ENCODE assay signal across 8 cellular contexts in genomic region chr16:89723279-89724250, GRCh38. TPM values are rescaled to one million over a fixed set of nuclear protein-coding genes. Genes with fewer than 3 reads are reported as not detected.
DNase-seq lines count a peak whose midpoint lies in the region; ATAC-seq and TF ChIP-seq lines count a peak whose summit lies in the region.

No MANE protein-coding gene starts in this region.

- H3K9me3 ChIP-seq in CD8-positive, alpha-beta T cell (ENCODE audit: low read length), result no peaks in the 10 kb centered on the region
- H3K9me3 ChIP-seq in mucosa of descending colon (no peaks in the 10 kb centered on the region), testis (no peaks in the 10 kb centered on the region), trophoblast cell (ENCODE audit: insufficient read depth, low read depth, low read length) (peaks cover 8% of the 10 kb centered on the region)

- peaks cover 9% of the 10 kb centered on the region for H3K79me2 ChIP-seq in trophoblast cell (ENCODE audit: control insufficient read depth, insufficient read depth, low read length, poor library complexity)

- peaks cover 38% of the 10 kb centered on the region for H3K36me3 ChIP-seq in CD8-positive, alpha-beta T cell (ENCODE audit: insufficient read depth, low read length)
- H3K36me3 ChIP-seq in mucosa of descending colon (ENCODE audit: low read depth) (no peaks in the 10 kb centered on the region), testis (ENCODE audit: low read depth, missing control alignments) (no peaks in the 10 kb centered on the region), trophoblast cell (ENCODE audit: control insufficient read depth in 1 of 2, insufficient read depth in 2 of 2, low read length in 2 of 2) (peaks cover 29 to 34% of the 10 kb centered on the region in 2 experiments)

- no peak for TF ChIP-seq POLR2A in testis (IDR thresholded peaks at IDR 0.05)

- H4K91ac ChIP-seq in trophoblast cell (ENCODE audit: low read depth, low read length), result no peak overlapping the region

- no peak overlapping the region for H2AK5ac ChIP-seq in trophoblast cell (ENCODE audit: low read length)

- TF ChIP-seq CTCF in CD8-positive, alpha-beta T cell (IDR thresholded peaks at IDR 0.05), result no peak
- TF ChIP-seq CTCF in mucosa of descending colon (IDR thresholded peaks at IDR 0.05) (no peak), testis (IDR thresholded peaks at IDR 0.05) (no peak)

- no peaks in the 10 kb centered on the region for H3K27me3 Mint-ChIP-seq in CD8-positive, alpha-beta T cell (ENCODE audit: low read depth)

- H2BK120ac ChIP-seq in trophoblast cell (ENCODE audit: insufficient read depth, low read length, poor library complexity), result no peak overlapping the region

- peak overlapping the region; percentile 99 for H3K27ac Mint-ChIP-seq in CD8-positive, alpha-beta T cell

- peaks cover 48% of the 10 kb centered on the region for H3K4me1 Mint-ChIP-seq in CD8-positive, alpha-beta T cell (ENCODE audit: low read depth)

- peaks cover 14% of the 10 kb centered on the region for H3K79me1 ChIP-seq in trophoblast cell (ENCODE audit: low read length)

- no peak overlapping the region for H4K8ac ChIP-seq in trophoblast cell (ENCODE audit: low read depth, low read length)

- H3K27me3 ChIP-seq in CD8-positive, alpha-beta T cell (ENCODE audit: insufficient read depth, low read length), result no peaks in the 10 kb centered on the region
- H3K27me3 ChIP-seq in testis (no peaks in the 10 kb centered on the region), trophoblast cell (ENCODE audit: insufficient read depth, low read length) (no peaks in the 10 kb centered on the region)

- H3K4me2 ChIP-seq in trophoblast cell (ENCODE audit: low read length), result no peak overlapping the region

- H3K18ac ChIP-seq in trophoblast cell (ENCODE audit: low read length), result no peak overlapping the region

- POLR2A ChIA-PET in CD8-positive, alpha-beta T cell (lab: Charles Lee), result interaction anchor here (0.9 to 5.0 kb wide), 15 partner anchors 8 to 137 kb away, joined by 3 to 114 read pairs (median 6); partner anchors contain the start of gene SPATA2L

- no peak overlapping the region for H3K4ac ChIP-seq in trophoblast cell (ENCODE audit: low read depth, low read length)

- peaks cover 38% of the 10 kb centered on the region for H3K36me3 Mint-ChIP-seq in CD8-positive, alpha-beta T cell

- H3K4me3 ChIP-seq in CD8-positive, alpha-beta T cell (ENCODE audit: low read depth, low read length), result peak overlapping the region; percentile 98
- no peak overlapping the region for H3K4me3 ChIP-seq in mucosa of descending colon
- no peak overlapping the region for H3K4me3 ChIP-seq in testis
- no peak overlapping the region for H3K4me3 ChIP-seq in trophoblast cell (ENCODE audit: low read depth, low read length)

- H3K23ac ChIP-seq in trophoblast cell (ENCODE audit: low read length), result no peak overlapping the region

- H3K14ac ChIP-seq in trophoblast cell (ENCODE audit: low read length), result no peak overlapping the region

- WGBS in testis, 2 donors, result 54 to 79% methylated on average over 17 to 28 of the region's 30 CpGs
- no CpG with 5 or more reads among the region's 30 CpGs for WGBS in trophoblast cell (ENCODE audit: extremely low coverage, insufficient coverage, insufficient read length)

- no peak overlapping the region for H4K12ac ChIP-seq in trophoblast cell (ENCODE audit: low read depth, low read length)

- peak overlapping the region; percentile 96 for H3K27ac ChIP-seq in CD8-positive, alpha-beta T cell (ENCODE audit: low read depth, low read length)
- H3K27ac ChIP-seq in caudate nucleus (ENCODE audit: low read depth, low read length) (peak overlapping the region; percentile 99), testis (no peak overlapping the region), trophoblast cell (ENCODE audit: low read depth, low read length) (no peak overlapping the region)

- H3K4me3 Mint-ChIP-seq in CD8-positive, alpha-beta T cell, result peak overlapping the region; percentile 96

- no peaks in the 10 kb centered on the region for H3K9me3 Mint-ChIP-seq in CD8-positive, alpha-beta T cell

- intact Hi-C loops in CD8-positive, alpha-beta T cell (cut with DNase I, micrococcal nuclease), result loop anchor here (1.0 to 2.0 kb wide), 2 partner anchors 14 to 61 kb away; no protein-coding TSS in a partner anchor
- intact Hi-C loops in mucosa of descending colon (cut with DNase I, micrococcal nuclease) (loop anchor here in 1 of 2 donors (5.0 kb wide), 1 partner anchor 39 kb away; no protein-coding TSS in a partner anchor), testis (cut with DNase I; ENCODE audit: low total_unique reads) (no loop called here)

- DNase-seq in CD8-positive, alpha-beta T cell, result peak; percentile 74 to 94 (median 87)
- peak; percentile 62 for DNase-seq in activated CD4-positive, alpha-beta T cell treated with anti-CD3 and anti-CD28 coated beads for 1 hour
- peak in 60 of 61 donors; percentile 27 to 99 (median 94) for DNase-seq in caudate nucleus (lab: John Stamatoyannopoulos, UW)
- DNase-seq in mucosa of descending colon, result peak; percentile 40 to 79 (median 64)
- DNase-seq in testis, result peak; percentile 64
- DNase-seq in trophoblast cell, result no peak
- no peak for DNase-seq in retina

- no peak overlapping the region for H3K9ac ChIP-seq in trophoblast cell (ENCODE audit: low read length)

- H2AFZ ChIP-seq in trophoblast cell (ENCODE audit: insufficient read depth, low read length, poor library complexity), result no peak overlapping the region

- CTCF ChIA-PET in CD8-positive, alpha-beta T cell (lab: Charles Lee), result interaction anchor here (0.6 to 5.5 kb wide), 13 partner anchors 10 to 150 kb away, joined by 3 to 33 read pairs (median 5); partner anchors contain the start of genes FANCA, SPATA2L and TCF25

- no peak overlapping the region for H2BK5ac ChIP-seq in trophoblast cell (ENCODE audit: low read depth, low read length, poor library complexity)

- ATAC-seq in CD8-positive, alpha-beta T cell, result peak; percentile 55
- no peak for ATAC-seq in mucosa of descending colon
- ATAC-seq in HG03159 (IDR thresholded peaks at IDR 0.05; ENCODE audit: unreplicated experiment), result no peak

- no peak overlapping the region for H2BK12ac ChIP-seq in trophoblast cell (ENCODE audit: low read length)

- H3K4me1 ChIP-seq in CD8-positive, alpha-beta T cell (ENCODE audit: insufficient read depth, low read length), result peaks cover 60% of the 10 kb centered on the region
- H3K4me1 ChIP-seq in mucosa of descending colon (ENCODE audit: low read depth) (peaks cover 32% of the 10 kb centered on the region), testis (peaks cover 25% of the 10 kb centered on the region), trophoblast cell (ENCODE audit: control insufficient read depth in 1 of 2, insufficient read depth in 2 of 2, low read length in 2 of 2) (peaks cover 8 to 13% of the 10 kb centered on the region in 2 experiments)

RNA-seq across cellular contexts. Expression of gene ZNF276, which starts 2.2 kb away (rescaled TPM):
- 100 to 1,000 TPM; 127 to 130 TPM for total RNA-seq in CD8-positive, alpha-beta T cell
- total RNA-seq in mucosa of descending colon (10 to 100 TPM; 30.5 to 50.4 (median 31.6) TPM), testis (10 to 100 TPM; 37.8 to 48.4 TPM)
- polyA plus RNA-seq in testis (ENCODE audit: insufficient read depth, low read depth, low replicate concordance), result 31.0 TPM
- 5.9 and 6.3 TPM in 2 replicates for polyA plus RNA-seq in trophoblast cell (2013)

RNA-seq across cellular contexts. Expression of gene VPS9D1, which starts 2.9 kb away (rescaled TPM):
- 10 to 100 TPM; 15.7 to 15.9 TPM for total RNA-seq in CD8-positive, alpha-beta T cell
- 10 to 100 TPM; 15.3 to 20.6 (median 16.4) TPM for total RNA-seq in mucosa of descending colon
- 10 to 100 TPM; 22.4 to 25.0 TPM for total RNA-seq in testis
- polyA plus RNA-seq in testis (ENCODE audit: insufficient read depth, low read depth, low replicate concordance), result 26.9 TPM
- polyA plus RNA-seq in trophoblast cell (2013), result 4.8 TPM in 2 replicates

RNA-seq across cellular contexts. Expression of gene SPATA2L, which starts 22.1 kb away (rescaled TPM):
- total RNA-seq in CD8-positive, alpha-beta T cell, result 10 to 100 TPM; 26.5 to 28.6 TPM
- 10 to 100 TPM; 12.5 to 21.7 (median 14.4) TPM for total RNA-seq in mucosa of descending colon
- 10 to 100 TPM; 13.9 to 14.4 TPM for total RNA-seq in testis
- polyA plus RNA-seq in testis (ENCODE audit: insufficient read depth, low read depth, low replicate concordance), result 4.9 TPM
- 7.8 and 8.1 TPM in 2 replicates for polyA plus RNA-seq in trophoblast cell (2013)

RNA-seq across cellular contexts. Expression of gene CDK10, which starts 37.1 kb away (rescaled TPM):
- total RNA-seq in CD8-positive, alpha-beta T cell, result 10 to 100 TPM; 67.0 to 73.1 TPM
- total RNA-seq in mucosa of descending colon (100 to 1,000 TPM in 1 of 3 donors, 10 to 100 TPM in 2; 90.8 to 163 (median 94.5) TPM), testis (10 to 100 TPM; 77.1 to 88.3 TPM)
- 68.0 TPM for polyA plus RNA-seq in testis (ENCODE audit: insufficient read depth, low read depth, low replicate concordance)
- 30.9 and 32.0 TPM in 2 replicates for polyA plus RNA-seq in trophoblast cell (2013)

Comparison
In these comparisons a context has a peak if more than half of its experiments do, and no peak if none do; other contexts are left out.
1. DNase-seq: peak in CD8-positive, alpha-beta T cell (7 of 7), activated CD4-positive, alpha-beta T cell treated with anti-CD3 and anti-CD28 coated beads for 1 hour (single experiment), caudate nucleus (60 of 61), mucosa of descending colon (3 of 3) and testis (single experiment); none in trophoblast cell (0 of 2) and retina (single experiment).
2. H3K27ac ChIP-seq: peak in CD8-positive, alpha-beta T cell (single experiment) and caudate nucleus (single experiment); none in testis (0 of 2) and trophoblast cell (single experiment).